ENCODE assay signal across 29 cellular contexts in the genomic region with DNA sequence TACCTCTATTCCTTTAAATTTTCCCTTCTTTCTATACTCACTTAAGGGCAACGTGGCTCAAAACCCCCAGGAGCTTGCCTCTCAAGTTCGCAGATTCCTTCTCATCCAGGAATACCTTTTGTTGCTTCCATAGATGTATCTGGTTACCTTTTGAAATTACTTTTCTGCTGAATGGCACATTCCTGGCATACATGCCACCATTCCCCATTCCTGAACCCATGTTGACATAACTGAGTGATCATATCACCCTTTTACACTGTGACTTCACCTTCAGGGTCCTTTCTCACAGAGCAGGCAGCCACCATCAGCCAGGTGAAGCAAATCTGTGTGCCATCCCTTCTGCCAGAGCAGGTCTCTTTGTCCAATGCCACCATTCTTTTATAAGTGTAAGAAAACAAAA.
DNase-seq lines count a peak whose midpoint lies in the region; ATAC-seq and TF ChIP-seq lines count a peak whose summit lies in the region.
"Had no signal": no experiment of that assay in that cellular context is flagged by ENCODE, and none has a peak within 500 bp of the region (broad histone marks: within the 10 kb centered on the region; RNA-seq: fewer than 3 reads in every experiment).

No MANE protein-coding gene starts in this region.

- CTCF ChIA-PET in CD4-positive, alpha-beta memory T cell (lab: Charles Lee; ENCODE audit: partially characterized antibody), result interaction anchor here (0.6 kb wide), 1 partner anchor 56 kb away, joined by 3 read pairs; no protein-coding TSS in a partner anchor

- TF ChIP-seq EP300 in Ishikawa (IDR thresholded peaks at IDR 0.05; ENCODE audit: borderline replicate concordance), result peak; percentile 83

- H3K9me3 Mint-ChIP-seq in CD4-positive, alpha-beta memory T cell, result peaks cover 0 to 2% (median 0%) of the 10 kb centered on the region in 8 donors
- H3K9me3 Mint-ChIP-seq: activated B cell treated with CpG ODN at 0.5 μM for 24 hours; activated naive CD8-positive, alpha-beta T cell treated with anti-CD3 and anti-CD28 coated beads, Interleukin-2, amount 50 U/mL, for 24 hours; stimulated activated memory B cell treated with anti-CD40 and anti-IgM and Interleukin-4, amounts not matched to agents 10 μg/mL and 1 μg/mL and 100 μg/mL, for 72 hours had no signal

- no peaks in the 10 kb centered on the region for H3K9me3 ChIP-seq in CD4-positive, alpha-beta memory T cell (ENCODE audit: control insufficient read depth in 1 of 2, low read length in 2 of 2)
- no peaks in the 10 kb centered on the region for H3K9me3 ChIP-seq in neutrophil
- H3K9me3 ChIP-seq: MG63, testis, vagina had no signal

- H3K27ac Mint-ChIP-seq in CD4-positive, alpha-beta memory T cell, result peak overlapping the region in 5 of 7 donors; percentile 6 to 86 (median 71)
- H3K27ac Mint-ChIP-seq: activated B cell treated with CpG ODN at 0.5 μM for 24 hours; activated naive CD8-positive, alpha-beta T cell treated with anti-CD3 and anti-CD28 coated beads, Interleukin-2, amount 50 U/mL, for 24 hours; stimulated activated memory B cell treated with anti-CD40 and anti-IgM and Interleukin-4, amounts not matched to agents 10 μg/mL and 1 μg/mL and 100 μg/mL, for 72 hours had no signal

- peaks cover 13% of the 10 kb centered on the region for H3K36me3 ChIP-seq in CD4-positive, alpha-beta memory T cell (ENCODE audit: insufficient read depth, low read length)
- no peaks in the 10 kb centered on the region for H3K36me3 ChIP-seq in neutrophil
- H3K36me3 ChIP-seq: brain microvascular endothelial cell, MG63, vagina had no signal

- intact Hi-C loops in CD4-positive, alpha-beta memory T cell (cut with micrococcal nuclease), result no loop called here

- H3K27ac ChIP-seq in CD4-positive, alpha-beta memory T cell (ENCODE audit: low read depth, low read length), result no peak overlapping the region
- H3K27ac ChIP-seq in neutrophil (peak overlapping the region; percentile 77), coronary artery (no peak overlapping the region)
- H3K27ac ChIP-seq: brain microvascular endothelial cell, testis, vagina had no signal

- H3K4me3 Mint-ChIP-seq in CD4-positive, alpha-beta memory T cell, result no peak overlapping the region
- H3K4me3 Mint-ChIP-seq: activated B cell treated with CpG ODN at 0.5 μM for 24 hours; activated naive CD8-positive, alpha-beta T cell treated with anti-CD3 and anti-CD28 coated beads, Interleukin-2, amount 50 U/mL, for 24 hours; stimulated activated memory B cell treated with anti-CD40 and anti-IgM and Interleukin-4, amounts not matched to agents 10 μg/mL and 1 μg/mL and 100 μg/mL, for 72 hours had no signal

- H3K4me1 ChIP-seq in CD4-positive, alpha-beta memory T cell (ENCODE audit: insufficient read depth, low read length), result no peaks in the 10 kb centered on the region
- peaks cover 39 to 61% of the 10 kb centered on the region in 2 experiments for H3K4me1 ChIP-seq in neutrophil (ENCODE audit: control insufficient read depth in 1 of 2, insufficient read depth in 1 of 2, low read depth in 1 of 2, low read length in 1 of 2)
- H3K4me1 ChIP-seq: testis, vagina had no signal

- ATAC-seq in GM21717 (IDR thresholded peaks at IDR 0.05; ENCODE audit: unreplicated experiment), result no peak
- ATAC-seq: activated naive CD8-positive, alpha-beta T cell treated with anti-CD3 and anti-CD28 coated beads, Interleukin-2, amount 50 U/mL, for 24 hours; stimulated activated memory B cell treated with anti-CD40 and anti-IgM and Interleukin-4, amounts not matched to agents 10 μg/mL and 1 μg/mL and 100 μg/mL, for 72 hours had no signal

- DNase-seq in CD4-positive, alpha-beta memory T cell, result no peak
- DNase-seq in glomerular visceral epithelial cell (ENCODE audit: extremely low spot score) (peak; percentile 19), coronary artery (ENCODE audit: low spot score) (no peak), foreskin melanocyte (no peak), DMS53 (lab: John Stamatoyannopoulos, UW) (no peak)
- DNase-seq: activated B cell treated with CpG ODN at 0.5 μM for 24 hours; activated CD4-positive, alpha-beta T cell treated with anti-CD3 and anti-CD28 coated beads, Interleukin-2, amount 50 U/mL, for 4 hours; activated effector memory CD4-positive, alpha-beta T cell treated with Interleukin-2 at 50 U/mL for 16 hours; activated naive CD8-positive, alpha-beta T cell treated with anti-CD3 and anti-CD28 coated beads, Interleukin-2, amount 50 U/mL, for 24 hours; brain microvascular endothelial cell; C1 segment of cervical spinal cord; cortex of kidney; DMS 273 treated with DMSO at 0.1 percent for 48 hours; KBM-7; mesenchymal stem cell; MG63; NCI-H1417 treated with DMSO at 0.1 percent for 48 hours; NCI-H2107; NCI-H446 treated with DMSO at 0.1 percent for 48 hours; occipital lobe; Right ventricle myocardium superior; stimulated activated CD4-positive, alpha-beta T cell treated with anti-CD3 and anti-CD28 coated beads, Interleukin-4, amount 100 ng/mL, for 1 hour; T-helper 9 cell; testis had no signal

- TF ChIP-seq CTCF in neutrophil (IDR thresholded peaks at IDR 0.05) (no peak), coronary artery (IDR thresholded peaks at IDR 0.05) (no peak)

- peaks cover 45 to 69% of the 10 kb centered on the region in 2 donors for H3K36me3 Mint-ChIP-seq in CD4-positive, alpha-beta memory T cell

- H3K27me3 ChIP-seq in CD4-positive, alpha-beta memory T cell (ENCODE audit: insufficient read depth, low read length), result no peaks in the 10 kb centered on the region
- H3K27me3 ChIP-seq in neutrophil, result no peaks in the 10 kb centered on the region
- H3K27me3 ChIP-seq: brain microvascular endothelial cell, MG63, testis, vagina had no signal

- POLR2A ChIA-PET in CD4-positive, alpha-beta memory T cell (lab: Charles Lee; ENCODE audit: partially characterized antibody), result no interaction called here

- H3K4me3 ChIP-seq in CD4-positive, alpha-beta memory T cell (ENCODE audit: low read length in 2 of 2), result no peak overlapping the region
- no peak overlapping the region for H3K4me3 ChIP-seq in neutrophil (ENCODE audit: low read depth in 1 of 2, low read length in 1 of 2)
- no peak overlapping the region for H3K4me3 ChIP-seq in coronary artery
- H3K4me3 ChIP-seq: MG63, testis, vagina had no signal

- no peaks in the 10 kb centered on the region for H3K27me3 Mint-ChIP-seq in CD4-positive, alpha-beta memory T cell
- H3K27me3 Mint-ChIP-seq: activated B cell treated with CpG ODN at 0.5 μM for 24 hours; activated naive CD8-positive, alpha-beta T cell treated with anti-CD3 and anti-CD28 coated beads, Interleukin-2, amount 50 U/mL, for 24 hours; stimulated activated memory B cell treated with anti-CD40 and anti-IgM and Interleukin-4, amounts not matched to agents 10 μg/mL and 1 μg/mL and 100 μg/mL, for 72 hours had no signal

- peaks cover 5 to 25% (median 12%) of the 10 kb centered on the region in 4 donors for H3K4me1 Mint-ChIP-seq in CD4-positive, alpha-beta memory T cell
- H3K4me1 Mint-ChIP-seq: activated B cell treated with CpG ODN at 0.5 μM for 24 hours; activated naive CD8-positive, alpha-beta T cell treated with anti-CD3 and anti-CD28 coated beads, Interleukin-2, amount 50 U/mL, for 24 hours; stimulated activated memory B cell treated with anti-CD40 and anti-IgM and Interleukin-4, amounts not matched to agents 10 μg/mL and 1 μg/mL and 100 μg/mL, for 72 hours had no signal

- peak; percentile 19; the same call in 1 of the 2 replicates for TF ChIP-seq RAD21 in Ishikawa (IDR thresholded peaks at IDR 0.05; ENCODE audit: low read depth)

TF ChIP-seq in Ishikawa, 13 proteins besides CTCF, POLR2A, EP300 and RAD21 (continues in another document):
- TF ChIP-seq FOXM1 (IDR thresholded peaks at IDR 0.05; ENCODE audit: borderline replicate concordance, low read depth) (peak; percentile 48; the same call in 1 of the 2 replicates), CREB1 (IDR thresholded peaks at IDR 0.05; ENCODE audit: low read depth) (no peak), TEAD4 (IDR thresholded peaks at IDR 0.05) (peak; percentile 100), TCF12 (IDR thresholded peaks at IDR 0.05; ENCODE audit: low read depth) (peak; percentile 86), YY1 (IDR thresholded peaks at IDR 0.05; ENCODE audit: low read depth) (peak; percentile 74), CEBPB (IDR thresholded peaks at IDR 0.05) (peak; percentile 70; the same call in 1 of the 2 replicates)
- TF ChIP-seq, protein P1, sequence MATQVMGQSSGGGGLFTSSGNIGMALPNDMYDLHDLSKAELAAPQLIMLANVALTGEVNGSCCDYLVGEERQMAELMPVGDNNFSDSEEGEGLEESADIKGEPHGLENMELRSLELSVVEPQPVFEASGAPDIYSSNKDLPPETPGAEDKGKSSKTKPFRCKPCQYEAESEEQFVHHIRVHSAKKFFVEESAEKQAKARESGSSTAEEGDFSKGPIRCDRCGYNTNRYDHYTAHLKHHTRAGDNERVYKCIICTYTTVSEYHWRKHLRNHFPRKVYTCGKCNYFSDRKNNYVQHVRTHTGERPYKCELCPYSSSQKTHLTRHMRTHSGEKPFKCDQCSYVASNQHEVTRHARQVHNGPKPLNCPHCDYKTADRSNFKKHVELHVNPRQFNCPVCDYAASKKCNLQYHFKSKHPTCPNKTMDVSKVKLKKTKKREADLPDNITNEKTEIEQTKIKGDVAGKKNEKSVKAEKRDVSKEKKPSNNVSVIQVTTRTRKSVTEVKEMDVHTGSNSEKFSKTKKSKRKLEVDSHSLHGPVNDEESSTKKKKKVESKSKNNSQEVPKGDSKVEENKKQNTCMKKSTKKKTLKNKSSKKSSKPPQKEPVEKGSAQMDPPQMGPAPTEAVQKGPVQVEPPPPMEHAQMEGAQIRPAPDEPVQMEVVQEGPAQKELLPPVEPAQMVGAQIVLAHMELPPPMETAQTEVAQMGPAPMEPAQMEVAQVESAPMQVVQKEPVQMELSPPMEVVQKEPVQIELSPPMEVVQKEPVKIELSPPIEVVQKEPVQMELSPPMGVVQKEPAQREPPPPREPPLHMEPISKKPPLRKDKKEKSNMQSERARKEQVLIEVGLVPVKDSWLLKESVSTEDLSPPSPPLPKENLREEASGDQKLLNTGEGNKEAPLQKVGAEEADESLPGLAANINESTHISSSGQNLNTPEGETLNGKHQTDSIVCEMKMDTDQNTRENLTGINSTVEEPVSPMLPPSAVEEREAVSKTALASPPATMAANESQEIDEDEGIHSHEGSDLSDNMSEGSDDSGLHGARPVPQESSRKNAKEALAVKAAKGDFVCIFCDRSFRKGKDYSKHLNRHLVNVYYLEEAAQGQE (IDR thresholded peaks at IDR 0.05; ENCODE audit: low read depth), result no peak
- TF ChIP-seq, protein P2, sequence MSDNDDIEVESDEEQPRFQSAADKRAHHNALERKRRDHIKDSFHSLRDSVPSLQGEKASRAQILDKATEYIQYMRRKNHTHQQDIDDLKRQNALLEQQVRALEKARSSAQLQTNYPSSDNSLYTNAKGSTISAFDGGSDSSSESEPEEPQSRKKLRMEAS (IDR thresholded peaks at IDR 0.05), result peak; percentile 43; the same call in 1 of the 2 replicates
